36 cellular contexts compared by ENCODE assay signal in the genomic region with DNA sequence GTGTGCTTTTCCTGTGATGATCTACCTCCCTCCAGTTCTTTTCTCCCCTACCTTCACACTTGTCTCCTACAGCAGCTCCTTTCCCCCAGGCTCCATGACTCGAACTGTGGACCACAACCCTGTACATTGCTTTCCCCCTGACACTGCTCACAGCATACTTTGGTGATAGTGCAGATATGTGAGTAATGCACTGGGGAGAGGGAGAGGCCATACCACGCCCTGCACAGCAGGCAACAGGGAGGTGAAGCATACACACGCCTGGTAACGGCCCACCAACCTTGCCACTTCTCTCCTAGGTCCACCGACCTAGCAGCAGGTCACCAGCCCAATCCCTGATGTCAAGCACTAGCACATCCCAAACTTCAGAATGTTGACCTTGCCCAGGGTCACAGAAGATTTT.
"Had no signal": no experiment of that assay in that cellular context is flagged by ENCODE, and none has a peak within 500 bp of the region (broad histone marks: within the 10 kb centered on the region; RNA-seq: fewer than 3 reads in every experiment).

No MANE protein-coding gene starts in this region.

- H3K9me3 ChIP-seq: adrenal gland, body of pancreas had no signal

- H3K27ac ChIP-seq: adrenal gland, body of pancreas, brain microvascular endothelial cell, breast epithelium, VCaP had no signal

- FAIRE-seq: astrocyte, TTC549 had no signal

- H3K4me3 ChIP-seq: adrenal gland, body of pancreas, breast epithelium had no signal

- H3K27me3 Mint-ChIP-seq: activated CD4-positive, alpha-beta T cell treated with anti-CD3 and anti-CD28 coated beads, Interleukin-2, amount 10 ng/mL, durations not matched to agents 24 days and 14 days had no signal

- H3K36me3 Mint-ChIP-seq: activated CD4-positive, alpha-beta memory T cell treated with anti-CD3 and anti-CD28 coated beads for 36 hours; activated naive CD4-positive, alpha-beta T cell treated with anti-CD3 and anti-CD28 coated beads, Interleukin-2, amount 50 U/mL, for 72 hours; activated naive CD8-positive, alpha-beta T cell treated with anti-CD3 and anti-CD28 coated beads for 36 hours had no signal

- H3K9me3 Mint-ChIP-seq: activated B cell treated with CpG ODN at 0.5 μM for 24 hours; activated CD4-positive, alpha-beta memory T cell treated with anti-CD3 and anti-CD28 coated beads for 36 hours; activated CD4-positive, alpha-beta T cell treated with anti-CD3 and anti-CD28 coated beads, Interleukin-2, amount 10 ng/mL, durations not matched to agents 24 days and 14 days; activated CD8-positive, alpha-beta T cell treated with anti-CD3 and anti-CD28 coated beads for 36 hours; activated naive CD4-positive, alpha-beta T cell treated with anti-CD3 and anti-CD28 coated beads for 36 hours; activated naive CD4-positive, alpha-beta T cell treated with anti-CD3 and anti-CD28 coated beads, Interleukin-2, amount 50 U/mL, for 72 hours; activated naive CD8-positive, alpha-beta T cell treated with anti-CD3 and anti-CD28 coated beads for 36 hours; activated T-cell treated with anti-CD3 and anti-CD28 coated beads, Interleukin-2, amount 50 U/mL, for 4 hours; activated T-cell treated with anti-CD3 and anti-CD28 coated beads, Interleukin-2, amount 50 U/mL, for 72 hours; activated T-helper 1 cell treated with anti-CD3 and anti-CD28 coated beads, Interleukin-12 subunit alpha, Interleukin-12 subunit beta, Interleukin-2, Interleukin-4 antibody, amounts not matched to agents 30 ng/mL and 10 ng/mL and 1 ng/mL, durations not matched to agents 14 hours and 24 hours and 36 hours; activated T-helper 17 cell treated with anti-CD3 and anti-CD28 coated beads, Interleukin-2, amount 50 U/mL, for 72 hours; central memory CD8-positive, alpha-beta T cell; T-helper 2 cell treated with Interferon-gamma antibody and Interleukin-4, amounts not matched to agents 5 μg/mL and 100 μg/mL, for 36 hours had no signal

- H3K4me1 Mint-ChIP-seq: activated B cell treated with CpG ODN at 0.5 μM for 24 hours; activated CD4-positive, alpha-beta T cell treated with anti-CD3 and anti-CD28 coated beads, Interleukin-2, amount 10 ng/mL, durations not matched to agents 24 days and 14 days; activated naive CD8-positive, alpha-beta T cell treated with anti-CD3 and anti-CD28 coated beads for 36 hours; activated T-helper 17 cell treated with anti-CD3 and anti-CD28 coated beads, Interleukin-2, amount 50 U/mL, for 72 hours; central memory CD8-positive, alpha-beta T cell had no signal

- H3K4me3 Mint-ChIP-seq: activated B cell treated with CpG ODN at 0.5 μM for 24 hours; activated CD4-positive, alpha-beta memory T cell treated with anti-CD3 and anti-CD28 coated beads for 36 hours; activated CD4-positive, alpha-beta T cell treated with anti-CD3 and anti-CD28 coated beads, Interleukin-2, amount 10 ng/mL, durations not matched to agents 24 days and 14 days; activated CD8-positive, alpha-beta T cell treated with anti-CD3 and anti-CD28 coated beads for 36 hours; activated naive CD4-positive, alpha-beta T cell treated with anti-CD3 and anti-CD28 coated beads for 36 hours; activated naive CD8-positive, alpha-beta T cell treated with anti-CD3 and anti-CD28 coated beads for 36 hours; activated T-cell treated with anti-CD3 and anti-CD28 coated beads, Interleukin-2, amount 50 U/mL, for 4 hours; activated T-cell treated with anti-CD3 and anti-CD28 coated beads, Interleukin-2, amount 50 U/mL, for 72 hours; activated T-helper 1 cell treated with anti-CD3 and anti-CD28 coated beads, Interleukin-12 subunit alpha, Interleukin-12 subunit beta, Interleukin-2, Interleukin-4 antibody, amounts not matched to agents 30 ng/mL and 10 ng/mL and 1 ng/mL, durations not matched to agents 14 hours and 24 hours and 36 hours; activated T-helper 17 cell treated with anti-CD3 and anti-CD28 coated beads, Interleukin-2, amount 50 U/mL, for 72 hours; central memory CD8-positive, alpha-beta T cell; T-helper 2 cell treated with Interferon-gamma antibody and Interleukin-4, amounts not matched to agents 5 μg/mL and 100 μg/mL, for 36 hours had no signal

- H3K27ac Mint-ChIP-seq: activated B cell treated with CpG ODN at 0.5 μM for 24 hours; activated CD4-positive, alpha-beta memory T cell treated with anti-CD3 and anti-CD28 coated beads for 36 hours; activated CD4-positive, alpha-beta T cell treated with anti-CD3 and anti-CD28 coated beads, Interleukin-2, amount 10 ng/mL, durations not matched to agents 24 days and 14 days; activated CD8-positive, alpha-beta T cell treated with anti-CD3 and anti-CD28 coated beads for 36 hours; activated naive CD4-positive, alpha-beta T cell treated with anti-CD3 and anti-CD28 coated beads for 36 hours; activated naive CD4-positive, alpha-beta T cell treated with anti-CD3 and anti-CD28 coated beads, Interleukin-2, amount 50 U/mL, for 72 hours; activated naive CD8-positive, alpha-beta T cell treated with anti-CD3 and anti-CD28 coated beads for 36 hours; activated T-cell treated with anti-CD3 and anti-CD28 coated beads, Interleukin-2, amount 50 U/mL, for 72 hours; activated T-helper 1 cell treated with anti-CD3 and anti-CD28 coated beads, Interleukin-12 subunit alpha, Interleukin-12 subunit beta, Interleukin-2, Interleukin-4 antibody, amounts not matched to agents 30 ng/mL and 10 ng/mL and 1 ng/mL, durations not matched to agents 14 hours and 24 hours and 36 hours; activated T-helper 17 cell treated with anti-CD3 and anti-CD28 coated beads, Interleukin-2, amount 50 U/mL, for 72 hours; T-helper 2 cell treated with Interferon-gamma antibody and Interleukin-4, amounts not matched to agents 5 μg/mL and 100 μg/mL, for 36 hours had no signal

- H3K4me1 ChIP-seq: adrenal gland, body of pancreas, breast epithelium had no signal

- H3K36me3 ChIP-seq: adrenal gland, brain microvascular endothelial cell, breast epithelium had no signal

- DNase-seq: activated B cell treated with CpG ODN at 0.5 μM for 24 hours; activated CD4-positive, alpha-beta memory T cell treated with anti-CD3 and anti-CD28 coated beads for 36 hours; activated CD4-positive, alpha-beta T cell treated with anti-CD3 and anti-CD28 coated beads for 4 hours; activated CD4-positive, alpha-beta T cell treated with anti-CD3 and anti-CD28 coated beads, Interleukin-2, amount 10 ng/mL, durations not matched to agents 24 days and 14 days; activated CD4-positive, alpha-beta T cell treated with anti-CD3 and anti-CD28 coated beads, Interleukin-2, amount 50 U/mL, for 1 hour; activated CD4-positive, alpha-beta T cell treated with anti-CD3 and anti-CD28 coated beads, Interleukin-2, amount 50 U/mL, for 4 hours; activated CD4-positive, CD25-positive, alpha-beta regulatory T cell treated with anti-CD3 and anti-CD28 coated beads, Interleukin-2, amount 50 U/mL, for 72 hours; activated CD8-positive, alpha-beta memory T cell treated with anti-CD3 and anti-CD28 coated beads, Interleukin-2, amount 50 U/mL, for 4 hours; activated CD8-positive, alpha-beta T cell treated with anti-CD3 and anti-CD28 coated beads for 36 hours; activated effector memory CD4-positive, alpha-beta T cell treated with anti-CD3 and anti-CD28 coated beads, Interleukin-2, amount 50 U/mL, for 16 hours; activated gamma-delta T cell treated with Interleukin-2 at 50 U/mL for 16 hours; activated naive CD4-positive, alpha-beta T cell; activated naive CD4-positive, alpha-beta T cell treated with anti-CD3 and anti-CD28 coated beads for 36 hours; activated naive CD4-positive, alpha-beta T cell treated with anti-CD3 and anti-CD28 coated beads, Interleukin-2, amount 50 U/mL, for 16 hours; activated naive CD8-positive, alpha-beta T cell treated with anti-CD3 and anti-CD28 coated beads for 36 hours; activated T-cell treated with anti-CD3 and anti-CD28 coated beads for 4 hours; activated T-cell treated with anti-CD3 and anti-CD28 coated beads, Interleukin-2, amount 50 U/mL, for 1 hour; activated T-cell treated with anti-CD3 and anti-CD28 coated beads, Interleukin-2, amount 50 U/mL, for 4 hours; activated T-cell treated with anti-CD3 and anti-CD28 coated beads, Interleukin-2, amount 50 U/mL, for 72 hours; adrenal gland; amniotic stem cell; body of pancreas; brain microvascular endothelial cell; caudate nucleus; cerebellar nuclear complex; T-helper 2 cell; T-helper 9 cell had no signal
